ENCODE assay signal across 24 cellular contexts in genomic region chr14:102484316-102484715, GRCh38.
"Had no signal": no experiment of that assay in that cellular context is flagged by ENCODE, and none has a peak within 500 bp of the region (broad histone marks: within the 10 kb centered on the region; RNA-seq: fewer than 3 reads in every experiment).

No MANE protein-coding gene starts in this region.

- H3K9me3 Mint-ChIP-seq: activated CD4-positive, alpha-beta memory T cell treated with anti-CD3 and anti-CD28 coated beads, Interleukin-2, amount 10 ng/mL, durations not matched to agents 7 days and 5 days; activated naive CD8-positive, alpha-beta T cell treated with anti-CD3 and anti-CD28 coated beads, Interleukin-2, amount 10 ng/mL, durations not matched to agents 7 days and 5 days had no signal

- H3K36me3 ChIP-seq: adrenal gland, breast epithelium, Peyer's patch had no signal

- H3K27me3 ChIP-seq: adrenal gland, breast epithelium, Peyer's patch had no signal

- H3K27ac ChIP-seq: adrenal gland, breast epithelium, Peyer's patch, SK-N-MC had no signal

- H3K4me3 Mint-ChIP-seq: activated CD4-positive, alpha-beta memory T cell treated with anti-CD3 and anti-CD28 coated beads, Interleukin-2, amount 10 ng/mL, durations not matched to agents 7 days and 5 days; activated naive CD8-positive, alpha-beta T cell treated with anti-CD3 and anti-CD28 coated beads, Interleukin-2, amount 10 ng/mL, durations not matched to agents 7 days and 5 days; T-cell had no signal

- H3K27me3 Mint-ChIP-seq: activated CD4-positive, alpha-beta memory T cell treated with anti-CD3 and anti-CD28 coated beads, Interleukin-2, amount 10 ng/mL, durations not matched to agents 7 days and 5 days; activated naive CD8-positive, alpha-beta T cell treated with anti-CD3 and anti-CD28 coated beads, Interleukin-2, amount 10 ng/mL, durations not matched to agents 7 days and 5 days; T-cell had no signal

- ATAC-seq: T-cell had no signal

- DNase-seq: activated CD4-positive, alpha-beta memory T cell treated with anti-CD3 and anti-CD28 coated beads, Interleukin-2, amount 10 ng/mL, durations not matched to agents 7 days and 5 days; activated CD4-positive, alpha-beta T cell treated with anti-CD3 and anti-CD28 coated beads, Interleukin-2, amount 50 U/mL, for 1 hour; activated CD4-positive, CD25-positive, alpha-beta regulatory T cell; activated naive CD4-positive, alpha-beta T cell treated with anti-CD3 and anti-CD28 coated beads, Interleukin-2, amount 50 U/mL, for 16 hours; activated naive CD8-positive, alpha-beta T cell treated with anti-CD3 and anti-CD28 coated beads, Interleukin-2, amount 10 ng/mL, durations not matched to agents 7 days and 5 days; activated T-cell treated with anti-CD3 and anti-CD28 coated beads for 4 hours; adrenal gland; anterior cingulate cortex; caudate nucleus; Kasumi-1; KBM-7; NCI-H1105 treated with DMSO at 0.1 percent for 48 hours; NCI-H1436 treated with DMSO at 0.1 percent for 48 hours; NCI-H187; NCI-H2081; NCI-H510A treated with DMSO at 0.1 percent for 48 hours; NCI-H69; NK-92 treated with Interleukin-12 subunit alpha and Interleukin-12 subunit beta, amount 100 ng/mL, for 24 hours; Peyer's patch; T-cell; T-helper 2 cell; T1000 had no signal

- H3K4me3 ChIP-seq: adrenal gland, breast epithelium, Peyer's patch, SK-N-MC had no signal

- H3K27ac Mint-ChIP-seq: activated CD4-positive, alpha-beta memory T cell treated with anti-CD3 and anti-CD28 coated beads, Interleukin-2, amount 10 ng/mL, durations not matched to agents 7 days and 5 days; activated naive CD8-positive, alpha-beta T cell treated with anti-CD3 and anti-CD28 coated beads, Interleukin-2, amount 10 ng/mL, durations not matched to agents 7 days and 5 days; T-cell had no signal

- H3K9me3 ChIP-seq: adrenal gland, breast epithelium, Peyer's patch had no signal
